Comparison of ENCODE assay signal across 12 cellular contexts in genomic region chr2:6927753-6928152, GRCh38.
"Had no signal": no experiment of that assay in that cellular context is flagged by ENCODE, and none has a peak within 500 bp of the region (broad histone marks: within the 10 kb centered on the region; RNA-seq: fewer than 3 reads in every experiment).

No MANE protein-coding gene starts in this region.

- H3K9me3 ChIP-seq: tibial artery had no signal

- H3K27me3 ChIP-seq: hepatocyte, tibial artery had no signal

- ATAC-seq: stimulated activated memory B cell treated with anti-CD40 and anti-IgM and Interleukin-4, amounts not matched to agents 10 μg/mL and 1 μg/mL and 100 μg/mL, for 72 hours; T-helper 17 cell had no signal

- H3K4me1 ChIP-seq: tibial artery had no signal

- H3K27ac ChIP-seq: epithelial cell of prostate, hepatocyte, tibial artery had no signal

- H3K27ac Mint-ChIP-seq: activated B cell treated with CpG ODN at 0.5 μM for 24 hours; activated naive CD8-positive, alpha-beta T cell treated with anti-CD3 and anti-CD28 coated beads, Interleukin-2, amount 10 ng/mL, durations not matched to agents 7 days and 5 days; activated T-helper 1 cell treated with anti-CD3 and anti-CD28 coated beads, Interleukin-12 subunit alpha, Interleukin-12 subunit beta, Interleukin-2, Interleukin-4 antibody, amounts not matched to agents 30 ng/mL and 10 ng/mL and 1 ng/mL, durations not matched to agents 14 hours and 24 hours and 36 hours; dendritic cell treated with granulocyte-macrophage colony-stimulating factor and Interleukin-4, amounts not matched to agents 40 ng/mL and 50 ng/mL, for 4 days; nephron progenitor cell; stimulated activated memory B cell treated with anti-CD40 and anti-IgM and Interleukin-4, amounts not matched to agents 10 μg/mL and 1 μg/mL and 100 μg/mL, for 72 hours; T-helper 17 cell had no signal

- H3K4me3 ChIP-seq: hepatocyte, tibial artery had no signal

- H3K4me1 Mint-ChIP-seq: activated B cell treated with CpG ODN at 0.5 μM for 24 hours had no signal

- DNase-seq: activated B cell treated with CpG ODN at 0.5 μM for 24 hours; activated CD4-positive, alpha-beta T cell treated with anti-CD3 and anti-CD28 coated beads for 48 hours; activated naive CD8-positive, alpha-beta T cell treated with anti-CD3 and anti-CD28 coated beads, Interleukin-2, amount 10 ng/mL, durations not matched to agents 7 days and 5 days; nephron progenitor cell; stimulated activated CD4-positive, alpha-beta T cell treated with anti-CD3 and anti-CD28 coated beads, Interleukin-2, amount 100 ng/mL, for 48 hours; T-helper 17 cell; tibial artery had no signal

- H3K9me3 Mint-ChIP-seq: dendritic cell treated with granulocyte-macrophage colony-stimulating factor and Interleukin-4, amounts not matched to agents 40 ng/mL and 50 ng/mL, for 4 days had no signal

- H3K27me3 Mint-ChIP-seq: activated naive CD8-positive, alpha-beta T cell treated with anti-CD3 and anti-CD28 coated beads, Interleukin-2, amount 10 ng/mL, durations not matched to agents 7 days and 5 days; dendritic cell treated with granulocyte-macrophage colony-stimulating factor and Interleukin-4, amounts not matched to agents 40 ng/mL and 50 ng/mL, for 4 days; stimulated activated memory B cell treated with anti-CD40 and anti-IgM and Interleukin-4, amounts not matched to agents 10 μg/mL and 1 μg/mL and 100 μg/mL, for 72 hours; T-helper 17 cell had no signal

- H3K4me3 Mint-ChIP-seq: activated B cell treated with CpG ODN at 0.5 μM for 24 hours; activated T-helper 1 cell treated with anti-CD3 and anti-CD28 coated beads, Interleukin-12 subunit alpha, Interleukin-12 subunit beta, Interleukin-2, Interleukin-4 antibody, amounts not matched to agents 30 ng/mL and 10 ng/mL and 1 ng/mL, durations not matched to agents 14 hours and 24 hours and 36 hours; dendritic cell treated with granulocyte-macrophage colony-stimulating factor and Interleukin-4, amounts not matched to agents 40 ng/mL and 50 ng/mL, for 4 days; nephron progenitor cell; stimulated activated memory B cell treated with anti-CD40 and anti-IgM and Interleukin-4, amounts not matched to agents 10 μg/mL and 1 μg/mL and 100 μg/mL, for 72 hours; T-helper 17 cell had no signal

- H3K36me3 ChIP-seq: tibial artery had no signal
